In genomic region chr3:21920431-21920830, GRCh38 we compare ENCODE assay signal across 17 cellular contexts.
A peak's percentile ranks its signal among the peaks of the same experiment; 100 is the strongest.
DNase-seq lines count a peak whose midpoint lies in the region; ATAC-seq and TF ChIP-seq lines count a peak whose summit lies in the region.
"Had no signal": no experiment of that assay in that cellular context is flagged by ENCODE, and none has a peak within 500 bp of the region (broad histone marks: within the 10 kb centered on the region; RNA-seq: fewer than 3 reads in every experiment).

No MANE protein-coding gene starts in this region.

- H3K14ac ChIP-seq in IMR-90 (replicated peaks; ENCODE audit: low read depth, low read length) = no peak overlapping the region

- H3K4me1 Mint-ChIP-seq in nephron progenitor cell = no peaks in the 10 kb centered on the region
- no peaks in the 10 kb centered on the region for H3K4me1 Mint-ChIP-seq in activated CD4-positive, alpha-beta memory T cell treated with anti-CD3 and anti-CD28 coated beads, Interleukin-2, amount 10 ng/mL, durations not matched to agents 7 days and 5 days
- H3K4me1 Mint-ChIP-seq: stimulated activated effector memory CD8-positive, alpha-beta T cell treated with anti-CD3 and anti-CD28 coated beads, Interleukin-12 subunit alpha, Interleukin-12 subunit beta, amount 100 ng/mL, for 72 hours had no signal

- POLR2A ChIA-PET in IMR-90 (lab: Charles Lee; ENCODE audit: unreplicated experiment) = no interaction called here
- POLR2A ChIA-PET in activated CD4-positive, alpha-beta memory T cell treated with anti-CD3 and anti-CD28 coated beads, Interleukin-2, amount 10 ng/mL, durations not matched to agents 7 days and 5 days (lab: Charles Lee) = no interaction called here

- BruUV-seq in IMR-90 (replicated peaks; lab: Mats Ljungman, UMichigan) (no TSS peak), mammary epithelial cell (replicated peaks; lab: Mats Ljungman, UMichigan) (no TSS peak)

- H3K27me3 ChIP-seq in IMR-90 (ENCODE audit: control insufficient read depth, insufficient read depth, low read length) (no peaks in the 10 kb centered on the region), mammary epithelial cell (ENCODE audit: insufficient read depth, low read length) (no peaks in the 10 kb centered on the region), esophagus muscularis mucosa (no peaks in the 10 kb centered on the region)
- H3K27me3 ChIP-seq: BLaER1, uterus had no signal

- in situ Hi-C loops in IMR-90 (cut with MboI; ENCODE audit: low sequenced_read_pairs) = no loop called here
- in situ Hi-C loops in mammary epithelial cell (cut with MboI; ENCODE audit: low sequenced_read_pairs in 2 of 2) = no loop called here

- no peak overlapping the region for H3K4ac ChIP-seq in IMR-90 (ENCODE audit: low read depth, low read length)

- no peak overlapping the region for H3K23ac ChIP-seq in IMR-90 (ENCODE audit: low read depth, low read length)

- no peaks in the 10 kb centered on the region for H3K4me1 ChIP-seq in IMR-90 (ENCODE audit: control insufficient read depth, insufficient read depth, low read length)
- H3K4me1 ChIP-seq in mammary epithelial cell (ENCODE audit: insufficient read depth, low read length) = no peaks in the 10 kb centered on the region
- H3K4me1 ChIP-seq in esophagus muscularis mucosa = no peaks in the 10 kb centered on the region
- H3K4me1 ChIP-seq: BLaER1, uterus had no signal

- no peak overlapping the region for H4K5ac ChIP-seq in IMR-90 (ENCODE audit: low read depth, low read length)

- H2AFZ ChIP-seq in IMR-90 (replicated peaks; ENCODE audit: low read length, poor library complexity) = no peak overlapping the region
- no peak overlapping the region for H2AFZ ChIP-seq in mammary epithelial cell (ENCODE audit: low read depth, low read length)

- no peak overlapping the region for H3K4me3 Mint-ChIP-seq in nephron progenitor cell
- H3K4me3 Mint-ChIP-seq in activated CD4-positive, alpha-beta memory T cell treated with anti-CD3 and anti-CD28 coated beads, Interleukin-2, amount 10 ng/mL, durations not matched to agents 7 days and 5 days = no peak overlapping the region
- H3K4me3 Mint-ChIP-seq: stimulated activated effector memory CD8-positive, alpha-beta T cell treated with anti-CD3 and anti-CD28 coated beads, Interleukin-12 subunit alpha, Interleukin-12 subunit beta, amount 100 ng/mL, for 72 hours; T-helper 1 cell treated with Interleukin-12 subunit alpha and Interleukin-12 subunit beta and Interleukin-4 antibody, amounts not matched to agents 30 μg/mL and 1 μg/mL, for 36 hours had no signal

- TF ChIP-seq CTCF in AG09309 (IDR thresholded peaks at IDR 0.05; ENCODE audit: control insufficient read depth, insufficient read depth, low read depth, low read length, missing control alignments) (no peak), IMR-90 (conservative IDR thresholded peaks at IDR 0.05; ENCODE audit: low read depth, low read length) (no peak), mammary epithelial cell (conservative IDR thresholded peaks at IDR 0.05 in 1 of 2, IDR thresholded peaks at IDR 0.05 in 1 of 2; ENCODE audit: extremely low read depth in 1 of 2, insufficient read depth in 1 of 2, low read depth in 1 of 2, low read length in 2 of 2) (no peak), nephron progenitor cell (IDR thresholded peaks at IDR 0.05) (no peak), esophagus muscularis mucosa (IDR thresholded peaks at IDR 0.05) (no peak)

- no peak overlapping the region for H2BK5ac ChIP-seq in IMR-90 (ENCODE audit: low read depth, low read length, poor library complexity, severe bottlenecking)

- no peaks in the 10 kb centered on the region for H3K79me1 ChIP-seq in IMR-90 (ENCODE audit: low read depth in 1 of 2, low read length in 2 of 2)

- no CpG with 5 or more reads among the region's 1 CpG for WGBS in IMR-90 (ENCODE audit: extremely low coverage in 2 of 2, insufficient read length in 1 of 2), 2 experiments
- 100% methylated on average over 1 of the region's 1 CpG for WGBS in mammary epithelial cell (ENCODE audit: low coverage, missing lambda C conversion rate)
- 74% methylated on average over 1 of the region's 1 CpG for WGBS in esophagus muscularis mucosa

- no peak for TF ChIP-seq POLR2A in IMR-90 (IDR thresholded peaks at IDR 0.05; ENCODE audit: low read depth, low read length)
- no peak for TF ChIP-seq POLR2A in esophagus muscularis mucosa (IDR thresholded peaks at IDR 0.05; ENCODE audit: low read depth)

- no peak overlapping the region for H3K18ac ChIP-seq in IMR-90 (ENCODE audit: low read depth, low read length)

- no peak for TF ChIP-seq EP300 in esophagus muscularis mucosa (IDR thresholded peaks at IDR 0.05)

- H3K36me3 ChIP-seq in IMR-90 (ENCODE audit: control insufficient read depth, insufficient read depth, low read length) = no peaks in the 10 kb centered on the region
- no peaks in the 10 kb centered on the region for H3K36me3 ChIP-seq in mammary epithelial cell (ENCODE audit: insufficient read depth, low read length)
- no peaks in the 10 kb centered on the region for H3K36me3 ChIP-seq in esophagus muscularis mucosa
- H3K36me3 ChIP-seq: BLaER1, uterus had no signal

- TF ChIP-seq RAD21 in IMR-90 (IDR thresholded peaks at IDR 0.05; ENCODE audit: low read length) = no peak

- CTCF ChIA-PET in IMR-90 (lab: Yijun Ruan, JAX) (no interaction called here), mammary epithelial cell (lab: Charles Lee; ENCODE audit: low non-redundant PET) (no interaction called here)
- CTCF ChIA-PET in activated CD4-positive, alpha-beta memory T cell treated with anti-CD3 and anti-CD28 coated beads, Interleukin-2, amount 10 ng/mL, durations not matched to agents 7 days and 5 days (lab: Charles Lee) = interaction anchor here (0.7 kb wide), 1 partner anchor 10 kb away, joined by 4 read pairs; no protein-coding TSS in a partner anchor

- dilution Hi-C loops in IMR-90 (cut with HindIII; ENCODE audit: low sequenced_read_pairs, unreplicated experiment) = no loop called here
- dilution Hi-C loops in mammary epithelial cell (cut with HindIII; ENCODE audit: low sequenced_read_pairs) = no loop called here

- no peak overlapping the region for H3K27ac Mint-ChIP-seq in nephron progenitor cell
- H3K27ac Mint-ChIP-seq in activated CD4-positive, alpha-beta memory T cell treated with anti-CD3 and anti-CD28 coated beads, Interleukin-2, amount 10 ng/mL, durations not matched to agents 7 days and 5 days = no peak overlapping the region
- H3K27ac Mint-ChIP-seq: activated T-helper 2 cell treated with anti-CD3 and anti-CD28 coated beads, Interferon-gamma antibody, Interleukin-2, Interleukin-4, amounts not matched to agents 10 μg/mL and 5 μg/mL and 100 μg/mL, durations not matched to agents 14 hours and 24 hours and 36 hours; stimulated activated effector memory CD8-positive, alpha-beta T cell treated with anti-CD3 and anti-CD28 coated beads, Interleukin-12 subunit alpha, Interleukin-12 subunit beta, amount 100 ng/mL, for 72 hours; T-helper 1 cell treated with Interleukin-12 subunit alpha and Interleukin-12 subunit beta and Interleukin-4 antibody, amounts not matched to agents 30 μg/mL and 1 μg/mL, for 36 hours had no signal

- H4K20me1 ChIP-seq in IMR-90 (ENCODE audit: insufficient read depth, low read length) = no peaks in the 10 kb centered on the region
- no peaks in the 10 kb centered on the region for H4K20me1 ChIP-seq in mammary epithelial cell (ENCODE audit: insufficient read depth, low read length)
- H4K20me1 ChIP-seq: BLaER1 had no signal

- peak overlapping the region; percentile 11; the same call in 1 of the 2 replicates for H3K27ac ChIP-seq in IMR-90 (ENCODE audit: insufficient read depth, low read length)
- H3K27ac ChIP-seq in mammary epithelial cell (ENCODE audit: insufficient read depth, low read depth, low read length) = no peak overlapping the region
- H3K27ac ChIP-seq in esophagus muscularis mucosa (replicated peaks in 1 of 4) = no peak overlapping the region
- H3K27ac ChIP-seq: BLaER1, uterus had no signal

- intact Hi-C loops in IMR-90 (cut with micrococcal nuclease) (no loop called here), mammary epithelial cell (cut with micrococcal nuclease) (no loop called here), esophagus muscularis mucosa (cut with DNase I) (no loop called here)

- H3K79me2 ChIP-seq in mammary epithelial cell (ENCODE audit: insufficient read depth, low read length) = no peaks in the 10 kb centered on the region

- H2BK120ac ChIP-seq in IMR-90 (ENCODE audit: low read depth, low read length) = no peak overlapping the region

- no peaks in the 10 kb centered on the region for H3K9me1 ChIP-seq in IMR-90 (ENCODE audit: insufficient read depth, low read length)

- H3K4me2 ChIP-seq in IMR-90 (ENCODE audit: low read depth, low read length) = no peak overlapping the region
- no peak overlapping the region for H3K4me2 ChIP-seq in mammary epithelial cell (ENCODE audit: insufficient read depth, low read depth, low read length)
- H3K4me2 ChIP-seq: BLaER1 had no signal

- H3K56ac ChIP-seq in IMR-90 (ENCODE audit: extremely low read depth, insufficient read depth, low read length) = no peak overlapping the region

- H4K8ac ChIP-seq in IMR-90 (ENCODE audit: low read depth in 2 of 2, low read length in 2 of 2) = no peak overlapping the region

- H3K9me3 Mint-ChIP-seq in nephron progenitor cell = no peaks in the 10 kb centered on the region
- H3K9me3 Mint-ChIP-seq in activated CD4-positive, alpha-beta memory T cell treated with anti-CD3 and anti-CD28 coated beads, Interleukin-2, amount 10 ng/mL, durations not matched to agents 7 days and 5 days = peaks cover 11% of the 10 kb centered on the region

- no peak overlapping the region for H3K9ac ChIP-seq in IMR-90 (ENCODE audit: low read depth, low read length)
- no peak overlapping the region for H3K9ac ChIP-seq in mammary epithelial cell (ENCODE audit: insufficient read depth, low read length)
- H3K9ac ChIP-seq: BLaER1 had no signal

- peak; percentile 95 for ATAC-seq in IMR-90 (ENCODE audit: low read depth)
- ATAC-seq: stimulated activated effector memory CD8-positive, alpha-beta T cell treated with anti-CD3 and anti-CD28 coated beads, Interleukin-12 subunit alpha, Interleukin-12 subunit beta, amount 100 ng/mL, for 72 hours had no signal

- DNase-seq in AG09309 (ENCODE audit: low read depth) (peak; percentile 80), IMR-90 (peak; percentile 94), mammary epithelial cell (peak; percentile 14), kidney glomerular epithelial cell (lab: John Stamatoyannopoulos, UW) (peak; percentile 31), nephron progenitor cell (no peak), esophagus muscularis mucosa (ENCODE audit: extremely low spot score) (no peak)
- no peak for DNase-seq in activated CD4-positive, alpha-beta memory T cell treated with anti-CD3 and anti-CD28 coated beads, Interleukin-2, amount 10 ng/mL, durations not matched to agents 7 days and 5 days
- DNase-seq in activated effector memory CD4-positive, alpha-beta T cell treated with Interleukin-2 at 50 U/mL for 16 hours = no peak
- DNase-seq: caudate nucleus, DND-41, NCI-H1105, NCI-H2227 treated with DMSO at 0.1 percent for 48 hours, uterus had no signal

- H2AK5ac ChIP-seq in IMR-90 (ENCODE audit: low read depth, low read length) = no peak overlapping the region

- H2AK9ac ChIP-seq in IMR-90 (replicated peaks; ENCODE audit: low read depth, low read length, poor library complexity) = no peak overlapping the region

- H3K9me3 ChIP-seq in IMR-90 (ENCODE audit: control insufficient read depth, insufficient read depth, low read length) (no peaks in the 10 kb centered on the region), mammary epithelial cell (replicated peaks; ENCODE audit: insufficient read depth, low read length) (no peaks in the 10 kb centered on the region), esophagus muscularis mucosa (no peaks in the 10 kb centered on the region)
- H3K9me3 ChIP-seq: BLaER1, uterus had no signal

- H3K4me3 ChIP-seq in AG09309 (ENCODE audit: control insufficient read depth, low read depth, low read length) (no peak overlapping the region), IMR-90 (ENCODE audit: insufficient read depth, low read depth, low read length) (no peak overlapping the region), mammary epithelial cell (replicated peaks in 1 of 3; ENCODE audit: insufficient read depth in 1 of 3, low read depth in 2 of 3, low read length in 3 of 3) (no peak overlapping the region), esophagus muscularis mucosa (no peak overlapping the region)
- H3K4me3 ChIP-seq: BLaER1, uterus had no signal

- H3K27me3 Mint-ChIP-seq in nephron progenitor cell (ENCODE audit: low read depth, poor library complexity) = no peaks in the 10 kb centered on the region
- H3K27me3 Mint-ChIP-seq in activated CD4-positive, alpha-beta memory T cell treated with anti-CD3 and anti-CD28 coated beads, Interleukin-2, amount 10 ng/mL, durations not matched to agents 7 days and 5 days = no peaks in the 10 kb centered on the region

- H4K91ac ChIP-seq in IMR-90 (ENCODE audit: insufficient read depth, low read depth, low read length) = no peak overlapping the region

- no peak overlapping the region for H2BK20ac ChIP-seq in IMR-90 (ENCODE audit: low read depth, low read length)

- H3K36me3 Mint-ChIP-seq in nephron progenitor cell (ENCODE audit: low read depth) = no peaks in the 10 kb centered on the region
- no peaks in the 10 kb centered on the region for H3K36me3 Mint-ChIP-seq in activated CD4-positive, alpha-beta memory T cell treated with anti-CD3 and anti-CD28 coated beads, Interleukin-2, amount 10 ng/mL, durations not matched to agents 7 days and 5 days (ENCODE audit: low read depth)
- H3K36me3 Mint-ChIP-seq: stimulated activated effector memory CD8-positive, alpha-beta T cell treated with anti-CD3 and anti-CD28 coated beads, Interleukin-12 subunit alpha, Interleukin-12 subunit beta, amount 100 ng/mL, for 72 hours had no signal

- H2BK15ac ChIP-seq in IMR-90 (ENCODE audit: low read depth, low read length) = no peak overlapping the region

Comparison
In these comparisons a context has a peak if more than half of its experiments do, and no peak if none do; other contexts are left out.
1. DNase-seq: peak in AG09309 (single experiment), IMR-90 (single experiment), mammary epithelial cell (single experiment) and kidney glomerular epithelial cell (single experiment); none in nephron progenitor cell (single experiment), esophagus muscularis mucosa (single experiment), activated CD4-positive, alpha-beta memory T cell treated with anti-CD3 and anti-CD28 coated beads, Interleukin-2, amount 10 ng/mL, durations not matched to agents 7 days and 5 days (single experiment) and activated effector memory CD4-positive, alpha-beta T cell treated with Interleukin-2 at 50 U/mL for 16 hours (single experiment).